19 cellular contexts compared by ENCODE assay signal in genomic region chr22:50363411-50364194, GRCh38. TPM values are rescaled to one million over a fixed set of nuclear protein-coding genes. Genes with fewer than 3 reads are reported as not detected.
A peak's percentile ranks its signal among the peaks of the same experiment; 100 is the strongest.
DNase-seq lines count a peak whose midpoint lies in the region; ATAC-seq and TF ChIP-seq lines count a peak whose summit lies in the region.
"Had no signal": no experiment of that assay in that cellular context is flagged by ENCODE, and none has a peak within 500 bp of the region (broad histone marks: within the 10 kb centered on the region; RNA-seq: fewer than 3 reads in every experiment).

No MANE protein-coding gene starts in this region.

- intact Hi-C loops in vagina (cut with DNase I): no loop called here
- intact Hi-C loops in ovary (cut with DNase I): no loop called here

- H3K9me3 ChIP-seq in CD4-positive, CD25-positive, alpha-beta regulatory T cell (ENCODE audit: control insufficient read depth in 2 of 2, low read length in 2 of 2): no peaks in the 10 kb centered on the region
- H3K9me3 ChIP-seq in vagina: no peaks in the 10 kb centered on the region
- H3K9me3 ChIP-seq in ovary: no peaks in the 10 kb centered on the region
- H3K9me3 ChIP-seq: A549; BLaER1 treated with 17β-estradiol and CSF1 and Interleukin-3, amounts not matched to agents 10 nM and 100 nM had no signal

- H3K4me3 ChIP-seq in CD4-positive, CD25-positive, alpha-beta regulatory T cell (ENCODE audit: low read depth, low read length): no peak overlapping the region
- H3K4me3 ChIP-seq in vagina (no peak overlapping the region), ovary (no peak overlapping the region)
- H3K4me3 ChIP-seq: A549; BLaER1 treated with 17β-estradiol and CSF1 and Interleukin-3, amounts not matched to agents 10 nM and 100 nM had no signal

- H3K4me3 Mint-ChIP-seq in CD4-positive, CD25-positive, alpha-beta regulatory T cell: no peak overlapping the region
- H3K4me3 Mint-ChIP-seq in nephron progenitor cell: no peak overlapping the region
- H3K4me3 Mint-ChIP-seq: H9, IgD-negative memory B cell had no signal

- TF ChIP-seq POLR2A in vagina (IDR thresholded peaks at IDR 0.05) (no peak), ovary (IDR thresholded peaks at IDR 0.05) (no peak)

- no peak for TF ChIP-seq EP300 in ovary (IDR thresholded peaks at IDR 0.05)

- peaks cover 17 to 57% (median 52%) of the 10 kb centered on the region in 4 donors for H3K4me1 Mint-ChIP-seq in CD4-positive, CD25-positive, alpha-beta regulatory T cell
- H3K4me1 Mint-ChIP-seq in nephron progenitor cell: peaks cover 26% of the 10 kb centered on the region

- H3K36me3 Mint-ChIP-seq in CD4-positive, CD25-positive, alpha-beta regulatory T cell: peaks cover 31% of the 10 kb centered on the region
- H3K36me3 Mint-ChIP-seq in nephron progenitor cell (ENCODE audit: low read depth): peaks cover 64% of the 10 kb centered on the region

- no peak for TF ChIP-seq CTCF in nephron progenitor cell (IDR thresholded peaks at IDR 0.05)
- no peak for TF ChIP-seq CTCF in vagina (IDR thresholded peaks at IDR 0.05)
- TF ChIP-seq CTCF in ovary (IDR thresholded peaks at IDR 0.05): no peak

- 90 to 92% (median 91%) methylated on average over 17 of the region's 17 CpGs for WGBS in ovary, 3 donors

- H3K27ac Mint-ChIP-seq in CD4-positive, CD25-positive, alpha-beta regulatory T cell: peak overlapping the region in 2 of 3 donors; percentile 8 to 83
- H3K27ac Mint-ChIP-seq in nephron progenitor cell: peak overlapping the region; percentile 31

- H3K27me3 Mint-ChIP-seq in CD4-positive, CD25-positive, alpha-beta regulatory T cell: no peaks in the 10 kb centered on the region
- peaks cover 3% of the 10 kb centered on the region for H3K27me3 Mint-ChIP-seq in nephron progenitor cell (ENCODE audit: low read depth, poor library complexity)
- H3K27me3 Mint-ChIP-seq: IgD-negative memory B cell had no signal

- H3K4me1 ChIP-seq in CD4-positive, CD25-positive, alpha-beta regulatory T cell (ENCODE audit: control insufficient read depth, insufficient read depth, low read length, poor library complexity, severe bottlenecking): peaks cover 31% of the 10 kb centered on the region
- H3K4me1 ChIP-seq in vagina: peaks cover 30% of the 10 kb centered on the region
- H3K4me1 ChIP-seq in ovary (ENCODE audit: insufficient read depth): peaks cover 7% of the 10 kb centered on the region
- H3K4me1 ChIP-seq: A549 had no signal

- peaks cover 0 to 1% (median 0%) of the 10 kb centered on the region in 7 donors for H3K9me3 Mint-ChIP-seq in CD4-positive, CD25-positive, alpha-beta regulatory T cell
- peaks cover 6% of the 10 kb centered on the region for H3K9me3 Mint-ChIP-seq in nephron progenitor cell
- H3K9me3 Mint-ChIP-seq: H9, IgD-negative memory B cell had no signal

- DNase-seq in CD4-positive, CD25-positive, alpha-beta regulatory T cell: no peak
- DNase-seq in NCI-H446 (lab: John Stamatoyannopoulos, UW) (peak; percentile 29 to 83), cerebellar cortex (ENCODE audit: low spot score) (peak; percentile 84), nephron progenitor cell (no peak), NAMALWA (ENCODE audit: low spot score) (no peak), vagina (ENCODE audit: extremely low spot score in 2 of 2) (no peak), ovary (no peak)
- DNase-seq: COR-L47, EL, H9, Kasumi-1, MM.1S, NCI-H1105 treated with DMSO at 0.1 percent for 48 hours, NCI-H187 treated with DMSO at 0.1 percent for 48 hours, OCI-M1, SHP77 treated with DMSO at 0.1 percent for 48 hours had no signal

- no peak overlapping the region for H3K27ac ChIP-seq in CD4-positive, CD25-positive, alpha-beta regulatory T cell (ENCODE audit: insufficient read depth, low read length, poor library complexity, severe bottlenecking)
- H3K27ac ChIP-seq in vagina (no peak overlapping the region), ovary (no peak overlapping the region)
- H3K27ac ChIP-seq: A549; BLaER1 treated with 17β-estradiol and CSF1 and Interleukin-3, amounts not matched to agents 10 nM and 100 nM had no signal

- ATAC-seq in CD4-positive, CD25-positive, alpha-beta regulatory T cell (ENCODE audit: low read depth in 2 of 2): no peak
- ATAC-seq: A549 had no signal

- H3K36me3 ChIP-seq in CD4-positive, CD25-positive, alpha-beta regulatory T cell (ENCODE audit: control insufficient read depth, insufficient read depth, low read length): peaks cover 16% of the 10 kb centered on the region
- H3K36me3 ChIP-seq in vagina (peaks cover 0 to 8% of the 10 kb centered on the region in 2 donors), ovary (no peaks in the 10 kb centered on the region)

- no peaks in the 10 kb centered on the region for H3K27me3 ChIP-seq in CD4-positive, CD25-positive, alpha-beta regulatory T cell (ENCODE audit: control insufficient read depth, insufficient read depth, low read length)
- H3K27me3 ChIP-seq in vagina (no peaks in the 10 kb centered on the region), ovary (no peaks in the 10 kb centered on the region)
- H3K27me3 ChIP-seq: BLaER1 treated with 17β-estradiol and CSF1 and Interleukin-3, amounts not matched to agents 10 nM and 100 nM had no signal

RNA-seq across cellular contexts. Expression of gene PPP6R2, which starts 20.5 kb away (rescaled TPM):
- 85.7 TPM for total RNA-seq in CD4-positive, CD25-positive, alpha-beta regulatory T cell
- 10 to 100 TPM; 15.9 to 19.4 (median 17.2) TPM for polyA plus RNA-seq in CD4-positive, CD25-positive, alpha-beta regulatory T cell
- total RNA-seq in vagina (49.1 TPM), ovary (10 to 100 TPM; 30.1 to 52.9 (median 37.8) TPM)
- 10 to 100 TPM in 1 of 2 donors, 1 to 10 TPM in 1; 8.2 to 33.4 TPM for polyA plus RNA-seq in ovary

RNA-seq across cellular contexts. Expression of gene DENND6B, which starts 36.8 kb away (rescaled TPM):
- total RNA-seq in CD4-positive, CD25-positive, alpha-beta regulatory T cell: 2.1 TPM
- polyA plus RNA-seq in CD4-positive, CD25-positive, alpha-beta regulatory T cell: under 1 TPM; 0.48 to 0.69 (median 0.53) TPM
- 2.7 TPM for total RNA-seq in vagina
- 10 to 100 TPM in 2 of 7 donors, 1 to 10 TPM in 5; 2.6 to 17.3 (median 7.4) TPM for total RNA-seq in ovary
- 1 to 10 TPM in 1 of 2 donors, under 1 TPM in 1; 0.38 to 5.6 TPM for polyA plus RNA-seq in ovary

RNA-seq across cellular contexts. Expression of gene PLXNB2, which starts 56.2 kb away (rescaled TPM):
- 3.7 TPM for total RNA-seq in CD4-positive, CD25-positive, alpha-beta regulatory T cell
- under 1 TPM in 3 of 4 donors, not detected in 1; 0.36 to 0.67 (median 0.42) TPM for polyA plus RNA-seq in CD4-positive, CD25-positive, alpha-beta regulatory T cell
- 180 TPM for total RNA-seq in vagina
- total RNA-seq in ovary: 100 to 1,000 TPM; 121 to 274 (median 229) TPM
- polyA plus RNA-seq in ovary: 100 to 1,000 TPM in 1 of 2 donors, 10 to 100 TPM in 1; 26.5 to 135 TPM

Comparison
In these comparisons a context has a peak if more than half of its experiments do, and no peak if none do; other contexts are left out.
1. DNase-seq: peak in NCI-H446 (2 of 2) and cerebellar cortex (single experiment); none in CD4-positive, CD25-positive, alpha-beta regulatory T cell (0 of 3), nephron progenitor cell (single experiment), NAMALWA (single experiment), vagina (0 of 2) and ovary (0 of 5).
2. RNA of gene PLXNB2, which starts 56.2 kb away (total RNA-seq): 121 to 274 TPM in ovary and 180 TPM in vagina (single experiment); 3.7 TPM in CD4-positive, CD25-positive, alpha-beta regulatory T cell (single experiment); every median in the first group is over 10 times any median in the second.